ENCODE assay signal across 8 cellular contexts in genomic region chr13:105410602-105411001, GRCh38. TPM values are rescaled to one million over a fixed set of nuclear protein-coding genes. Genes with fewer than 3 reads are reported as not detected.
DNase-seq lines count a peak whose midpoint lies in the region; ATAC-seq and TF ChIP-seq lines count a peak whose summit lies in the region.

No MANE protein-coding gene starts in this region.

- no peaks in the 10 kb centered on the region for H3K9me1 ChIP-seq in IMR-90 (ENCODE audit: insufficient read depth, low read length)

- peaks cover 2% of the 10 kb centered on the region; the same call in 1 of the 2 replicates for H3K4me1 ChIP-seq in IMR-90 (ENCODE audit: control insufficient read depth, insufficient read depth, low read length)
- H3K4me1 ChIP-seq in gastroesophageal sphincter, result no peaks in the 10 kb centered on the region
- H3K4me1 ChIP-seq in prostate gland (replicated peaks), result no peaks in the 10 kb centered on the region

- H3K36me3 ChIP-seq in IMR-90 (ENCODE audit: control insufficient read depth, insufficient read depth, low read length) (no peaks in the 10 kb centered on the region), gastroesophageal sphincter (no peaks in the 10 kb centered on the region), prostate gland (no peaks in the 10 kb centered on the region)

- DNase-seq in Ammon's horn (ENCODE audit: low spot score) (peak; percentile 56), IMR-90 (peak; percentile 12), prostate gland (ENCODE audit: low spot score) (peak; percentile 18), NCI-H69 (lab: John Stamatoyannopoulos, UW) (no peak), NCI-H1436 treated with DMSO at 0.1 percent for 48 hours (lab: John Stamatoyannopoulos, UW) (no peak)
- peak; percentile 57 for DNase-seq in activated CD8-positive, alpha-beta memory T cell treated with anti-CD3 and anti-CD28 coated beads, Interleukin-2, amount 50 U/mL, for 48 hours

- no peak overlapping the region for H2AK5ac ChIP-seq in IMR-90 (ENCODE audit: low read depth, low read length)

- no peaks in the 10 kb centered on the region for H4K20me1 ChIP-seq in IMR-90 (ENCODE audit: insufficient read depth, low read length)

- H3K9me3 ChIP-seq in IMR-90 (ENCODE audit: control insufficient read depth, insufficient read depth, low read length) (no peaks in the 10 kb centered on the region), gastroesophageal sphincter (no peaks in the 10 kb centered on the region), prostate gland (no peaks in the 10 kb centered on the region)

- H3K79me1 ChIP-seq in IMR-90 (ENCODE audit: low read depth in 1 of 2, low read length in 2 of 2), result no peaks in the 10 kb centered on the region

- peak overlapping the region; percentile 55 for H2AFZ ChIP-seq in IMR-90 (replicated peaks; ENCODE audit: low read length, poor library complexity)

- H3K4ac ChIP-seq in IMR-90 (ENCODE audit: low read depth, low read length), result no peak overlapping the region

- no peak overlapping the region for H2BK20ac ChIP-seq in IMR-90 (ENCODE audit: low read depth, low read length)

- H3K14ac ChIP-seq in IMR-90 (replicated peaks; ENCODE audit: low read depth, low read length), result no peak overlapping the region

- no TSS peak for BruUV-seq in IMR-90 (replicated peaks; lab: Mats Ljungman, UMichigan)

- intact Hi-C loops in IMR-90 (cut with micrococcal nuclease) (no loop called here), prostate gland (cut with DNase I) (no loop called here)

- TF ChIP-seq CTCF in IMR-90 (conservative IDR thresholded peaks at IDR 0.05; ENCODE audit: low read depth, low read length), result peak; percentile 47
- TF ChIP-seq CTCF in gastroesophageal sphincter (IDR thresholded peaks at IDR 0.05), result peak in 3 of 4 experiments; percentile 18 to 71 (median 37)
- peak in 3 of 4 experiments; percentile 22 to 46 (median 26) for TF ChIP-seq CTCF in prostate gland (IDR thresholded peaks at IDR 0.05)

- TF ChIP-seq POLR2A in IMR-90 (IDR thresholded peaks at IDR 0.05; ENCODE audit: low read depth, low read length) (no peak), gastroesophageal sphincter (IDR thresholded peaks at IDR 0.05) (no peak), prostate gland (IDR thresholded peaks at IDR 0.05) (no peak)

- H4K8ac ChIP-seq in IMR-90 (ENCODE audit: low read depth in 2 of 2, low read length in 2 of 2), result 0 out of 4 replicates have a peak overlapping the region, but pooled peaks of 1 of the 2 experiments have one; percentile 17

- no peak overlapping the region for H4K5ac ChIP-seq in IMR-90 (ENCODE audit: low read depth, low read length)

- H2BK120ac ChIP-seq in IMR-90 (ENCODE audit: low read depth, low read length), result no peak overlapping the region

- TF ChIP-seq RAD21 in IMR-90 (IDR thresholded peaks at IDR 0.05; ENCODE audit: low read length), result peak; percentile 33; the same call in 1 of the 2 replicates

- H3K9ac ChIP-seq in IMR-90 (ENCODE audit: low read depth, low read length), result no peak overlapping the region

- H2BK15ac ChIP-seq in IMR-90 (ENCODE audit: low read depth, low read length), result no peak overlapping the region

- H2AK9ac ChIP-seq in IMR-90 (replicated peaks; ENCODE audit: low read depth, low read length, poor library complexity), result no peak overlapping the region

- in situ Hi-C loops in IMR-90 (cut with MboI; ENCODE audit: low sequenced_read_pairs), result no loop called here

- no peaks in the 10 kb centered on the region for H3K27me3 ChIP-seq in IMR-90 (ENCODE audit: control insufficient read depth, insufficient read depth, low read length)
- no peaks in the 10 kb centered on the region for H3K27me3 ChIP-seq in gastroesophageal sphincter
- no peaks in the 10 kb centered on the region for H3K27me3 ChIP-seq in prostate gland (replicated peaks; ENCODE audit: insufficient read depth)

- no peak overlapping the region for H2BK5ac ChIP-seq in IMR-90 (ENCODE audit: low read depth, low read length, poor library complexity, severe bottlenecking)

- H3K23ac ChIP-seq in IMR-90 (ENCODE audit: low read depth, low read length), result no peak overlapping the region

- ATAC-seq in IMR-90 (ENCODE audit: low read depth) (no peak), gastroesophageal sphincter (no peak), GM18511 (IDR thresholded peaks at IDR 0.05; ENCODE audit: unreplicated experiment) (no peak)

- no CpG with 5 or more reads among the region's 11 CpGs for WGBS in IMR-90 (ENCODE audit: extremely low coverage in 2 of 2, insufficient read length in 1 of 2), 2 experiments
- WGBS in gastroesophageal sphincter (ENCODE audit: low coverage in 1 of 2), 2 donors, result 23 to 44% methylated on average over 7 to 10 of the region's 11 CpGs
- WGBS in prostate gland, result 36% methylated on average over 11 of the region's 11 CpGs

- H3K56ac ChIP-seq in IMR-90 (ENCODE audit: extremely low read depth, insufficient read depth, low read length), result no peak overlapping the region

- dilution Hi-C loops in IMR-90 (cut with HindIII; ENCODE audit: low sequenced_read_pairs, unreplicated experiment), result no loop called here

- H3K27ac ChIP-seq in IMR-90 (ENCODE audit: insufficient read depth, low read length), result no peak overlapping the region
- H3K27ac ChIP-seq in gastroesophageal sphincter, result no peak overlapping the region
- no peak overlapping the region for H3K27ac ChIP-seq in prostate gland

- no peak overlapping the region for H3K4me2 ChIP-seq in IMR-90 (ENCODE audit: low read depth, low read length)

- H3K18ac ChIP-seq in IMR-90 (ENCODE audit: low read depth, low read length), result no peak overlapping the region

- no peak overlapping the region for H4K91ac ChIP-seq in IMR-90 (ENCODE audit: insufficient read depth, low read depth, low read length)

- no peak for TF ChIP-seq EP300 in gastroesophageal sphincter (IDR thresholded peaks at IDR 0.05)

- no peak overlapping the region for H3K4me3 ChIP-seq in IMR-90 (ENCODE audit: insufficient read depth, low read depth, low read length)
- H3K4me3 ChIP-seq in gastroesophageal sphincter, result no peak overlapping the region
- H3K4me3 ChIP-seq in prostate gland, result no peak overlapping the region

- CTCF ChIA-PET in IMR-90 (lab: Yijun Ruan, JAX), result interaction anchor here (0.6 kb wide), 1 partner anchor 33 kb away, joined by 3 read pairs; no protein-coding TSS in a partner anchor

- POLR2A ChIA-PET in IMR-90 (lab: Charles Lee; ENCODE audit: unreplicated experiment), result no interaction called here

TF ChIP-seq in IMR-90, 13 proteins besides CTCF, POLR2A, EP300 and RAD21:
- TF ChIP-seq SMC3 (IDR thresholded peaks at IDR 0.05; ENCODE audit: low read depth, low read length) (peak; percentile 27), CHD1 (IDR thresholded peaks at IDR 0.05; ENCODE audit: low read depth, low read length) (no peak)

RNA-seq across cellular contexts. Expression of gene DAOA, which starts 55.2 kb away (rescaled TPM):
- not detected in 2 replicates for total RNA-seq in IMR-90 (2012; rRNA removed)
- not detected in 2 replicates for polyA plus RNA-seq in IMR-90 (2012; rRNA removed)
- not detected in 2 replicates for polyA plus RNA-seq in IMR-90 (2012; cell fraction: cytosol; rRNA removed)
- not detected in 2 replicates for polyA plus RNA-seq in IMR-90 (2012; cell fraction: nucleus; rRNA removed; ENCODE audit: low replicate concordance)
- total RNA-seq in gastroesophageal sphincter, result not detected
- not detected for total RNA-seq in prostate gland

Comparison
In these comparisons a context has a peak if more than half of its experiments do, and no peak if none do; other contexts are left out.
1. DNase-seq: peak in Ammon's horn (single experiment), IMR-90 (single experiment), activated CD8-positive, alpha-beta memory T cell treated with anti-CD3 and anti-CD28 coated beads, Interleukin-2, amount 50 U/mL, for 48 hours (single experiment) and prostate gland (single experiment); none in NCI-H69 (single experiment) and NCI-H1436 treated with DMSO at 0.1 percent for 48 hours (single experiment).
2. Peak in every context shown above with its lines, with median percentiles within 50 percentile points of each other: CTCF ChIP-seq.